In genomic region chr16:52296070-52296469, GRCh38 we compare ENCODE assay signal across 19 cellular contexts.
DNase-seq lines count a peak whose midpoint lies in the region; TF ChIP-seq lines count a peak whose summit lies in the region.
"Had no signal": no experiment of that assay in that cellular context is flagged by ENCODE, and none has a peak within 500 bp of the region (broad histone marks: within the 10 kb centered on the region; RNA-seq: fewer than 3 reads in every experiment).

No MANE protein-coding gene starts in this region.

- DNase-seq in DMS53 (lab: John Stamatoyannopoulos, UW) (peak; percentile 17), DMS53 treated with DMSO at 0.1 percent for 48 hours (lab: John Stamatoyannopoulos, UW; ENCODE audit: unreplicated experiment) (no peak), type B pancreatic cell (ENCODE audit: extremely low spot score, unreplicated experiment) (no peak), cardiac septum (ENCODE audit: low spot score) (no peak), AG20443 (ENCODE audit: low spot score) (no peak)
- DNase-seq: 8988T; ACHN; C1 segment of cervical spinal cord; Calu3; CD4-positive, alpha-beta memory T cell; COR-L47; DMS153; DMS79 treated with DMSO at 0.1 percent for 48 hours; GF-D8; H9 had no signal

- H3K27ac Mint-ChIP-seq in type B pancreatic cell, result peak overlapping the region; percentile 4
- H3K27ac Mint-ChIP-seq: CD4-positive, alpha-beta memory T cell; GM23338; H9 had no signal

- no peaks in the 10 kb centered on the region for H3K36me3 Mint-ChIP-seq in type B pancreatic cell
- H3K36me3 Mint-ChIP-seq: CD4-positive, alpha-beta memory T cell had no signal

- peak overlapping the region; percentile 95 for H3K27ac ChIP-seq in 22Rv1
- peak overlapping the region; percentile 64 for H3K27ac ChIP-seq in VCaP
- H3K27ac ChIP-seq: A549 had no signal

- no peak overlapping the region for H3K4me3 Mint-ChIP-seq in type B pancreatic cell
- H3K4me3 Mint-ChIP-seq: CD4-positive, alpha-beta memory T cell; GM23338; H9 had no signal

- intact Hi-C loops in cardiac septum (cut with DNase I), result no loop called here

- H3K27me3 Mint-ChIP-seq in type B pancreatic cell, result peaks cover 10% of the 10 kb centered on the region
- H3K27me3 Mint-ChIP-seq: CD4-positive, alpha-beta memory T cell had no signal

- TF ChIP-seq CTCF in 22Rv1 (IDR thresholded peaks at IDR 0.05) (no peak), VCaP (conservative IDR thresholded peaks at IDR 0.05) (no peak), type B pancreatic cell (conservative IDR thresholded peaks at IDR 0.05) (no peak)

- H3K9me3 Mint-ChIP-seq in type B pancreatic cell, result no peaks in the 10 kb centered on the region
- H3K9me3 Mint-ChIP-seq: GM23338, H9 had no signal

- peaks cover 13% of the 10 kb centered on the region for H3K4me1 Mint-ChIP-seq in type B pancreatic cell (ENCODE audit: unreplicated experiment)
- H3K4me1 Mint-ChIP-seq: CD4-positive, alpha-beta memory T cell; GM23338 had no signal
